ENCODE assay signal across 1 cellular context in the genomic region with DNA sequence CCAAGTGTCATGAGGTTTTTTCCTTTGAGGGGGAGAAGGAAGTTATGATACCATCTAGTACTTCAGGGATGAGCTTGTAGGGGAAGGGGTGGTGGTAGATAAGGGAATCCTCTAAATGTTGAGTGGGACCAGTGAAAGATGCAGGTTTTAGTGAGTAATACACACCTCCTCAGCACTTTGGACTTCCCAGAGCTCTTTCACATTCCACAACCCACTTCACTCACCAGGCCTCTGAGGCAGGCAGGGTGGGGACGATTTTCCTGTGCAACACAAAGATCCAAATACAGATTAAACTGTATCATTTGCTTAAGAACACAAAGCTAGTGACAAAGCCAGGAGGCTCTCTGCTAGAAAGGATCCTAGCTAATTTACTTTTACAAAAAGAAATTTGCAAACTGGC.
TF ChIP-seq lines count a peak whose summit lies in the region.

No MANE protein-coding gene starts in this region.

TF ChIP-seq in HepG2, 621 proteins besides CTCF, POLR2A, EP300 and RAD21 (continued from another document and continues in another):
- TF ChIP-seq, protein P1, sequence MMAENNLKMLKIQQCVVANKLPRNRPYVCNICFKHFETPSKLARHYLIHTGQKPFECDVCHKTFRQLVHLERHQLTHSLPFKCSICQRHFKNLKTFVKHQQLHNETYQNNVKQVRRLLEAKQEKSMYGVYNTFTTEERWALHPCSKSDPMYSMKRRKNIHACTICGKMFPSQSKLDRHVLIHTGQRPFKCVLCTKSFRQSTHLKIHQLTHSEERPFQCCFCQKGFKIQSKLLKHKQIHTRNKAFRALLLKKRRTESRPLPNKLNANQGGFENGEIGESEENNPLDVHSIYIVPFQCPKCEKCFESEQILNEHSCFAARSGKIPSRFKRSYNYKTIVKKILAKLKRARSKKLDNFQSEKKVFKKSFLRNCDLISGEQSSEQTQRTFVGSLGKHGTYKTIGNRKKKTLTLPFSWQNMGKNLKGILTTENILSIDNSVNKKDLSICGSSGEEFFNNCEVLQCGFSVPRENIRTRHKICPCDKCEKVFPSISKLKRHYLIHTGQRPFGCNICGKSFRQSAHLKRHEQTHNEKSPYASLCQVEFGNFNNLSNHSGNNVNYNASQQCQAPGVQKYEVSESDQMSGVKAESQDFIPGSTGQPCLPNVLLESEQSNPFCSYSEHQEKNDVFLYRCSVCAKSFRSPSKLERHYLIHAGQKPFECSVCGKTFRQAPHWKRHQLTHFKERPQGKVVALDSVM (CRISPR knock-in tag; IDR thresholded peaks at IDR 0.05) = 0 out of 2 replicates have a peak, but pooled peaks have one; percentile 22
- TF ChIP-seq ZNF326 (CRISPR knock-in tag; IDR thresholded peaks at IDR 0.05; ENCODE audit: borderline replicate concordance) (no peak), MIXL1 (CRISPR knock-in tag; IDR thresholded peaks at IDR 0.05) (no peak), EHMT2 (IDR thresholded peaks at IDR 0.05; ENCODE audit: borderline replicate concordance, low read depth, low read length) (peak; percentile 28; the same call in 1 of the 2 replicates), ZNF251 (CRISPR knock-in tag; IDR thresholded peaks at IDR 0.05) (0 out of 2 replicates have a peak, but pooled peaks have one; percentile 13), HNF4A (CRISPR knock-in tag; IDR thresholded peaks at IDR 0.05) (peak; percentile 75), ZMYM4 (CRISPR knock-in tag; IDR thresholded peaks at IDR 0.05) (no peak), HES4 (CRISPR knock-in tag; IDR thresholded peaks at IDR 0.05; ENCODE audit: borderline replicate concordance) (no peak), CEBPG (CRISPR knock-in tag; IDR thresholded peaks at IDR 0.05) (0 out of 2 replicates have a peak, but pooled peaks have one; percentile 5), SMAD3 (CRISPR knock-in tag; IDR thresholded peaks at IDR 0.05) (no peak), DR1 (CRISPR knock-in tag; IDR thresholded peaks at IDR 0.05) (no peak), HDAC6 (IDR thresholded peaks at IDR 0.05; ENCODE audit: low read depth, low read length) (no peak), TEAD3 (CRISPR knock-in tag; optimal IDR thresholded peaks at IDR 0.05; ENCODE audit: borderline replicate concordance) (peak; percentile 65), IKZF1 (IDR thresholded peaks at IDR 0.05) (no peak), NR2C2 (CRISPR knock-in tag; IDR thresholded peaks at IDR 0.05; ENCODE audit: borderline replicate concordance) (no peak), MAFK (conservative IDR thresholded peaks at IDR 0.05 in 1 of 2, IDR thresholded peaks at IDR 0.05 in 1 of 2; ENCODE audit: low read length in 2 of 2) (peak; percentile 15 to 25; a peak in 1 of 4 replicates), ZNF724P (CRISPR knock-in tag; IDR thresholded peaks at IDR 0.05; ENCODE audit: borderline replicate concordance) (no peak), ZNF547 (CRISPR knock-in tag; IDR thresholded peaks at IDR 0.05) (no peak), ZNF761 (CRISPR knock-in tag; conservative IDR thresholded peaks at IDR 0.05) (no peak), JARID2 (CRISPR knock-in tag; IDR thresholded peaks at IDR 0.05; ENCODE audit: insufficient replicate concordance) (no peak), ZFAT (CRISPR knock-in tag; conservative IDR thresholded peaks at IDR 0.05) (no peak), HNRNPK (IDR thresholded peaks at IDR 0.05; ENCODE audit: low read depth, low read length, poor library complexity, severe bottlenecking) (no peak), ZNF766 (CRISPR knock-in tag; IDR thresholded peaks at IDR 0.05; ENCODE audit: borderline replicate concordance) (no peak), ZNF780A (CRISPR knock-in tag; IDR thresholded peaks at IDR 0.05) (no peak), ZNF546 (CRISPR knock-in tag; conservative IDR thresholded peaks at IDR 0.05) (no peak), MXD4 (CRISPR knock-in tag; IDR thresholded peaks at IDR 0.05) (no peak), TARDBP (CRISPR knock-in tag; IDR thresholded peaks at IDR 0.05) (peak; percentile 70), NFE2L1 (CRISPR knock-in tag; IDR thresholded peaks at IDR 0.05; ENCODE audit: borderline replicate concordance) (no peak), ZSCAN9 (CRISPR knock-in tag; IDR thresholded peaks at IDR 0.05; ENCODE audit: borderline replicate concordance) (no peak), ASH2L (IDR thresholded peaks at IDR 0.05; ENCODE audit: insufficient read length, low read depth, low read length) (peak; percentile 49), PAF1 (CRISPR knock-in tag; IDR thresholded peaks at IDR 0.05) (no peak), ZNF776 (CRISPR knock-in tag; IDR thresholded peaks at IDR 0.05) (no peak)
- TF ChIP-seq, protein P2, sequence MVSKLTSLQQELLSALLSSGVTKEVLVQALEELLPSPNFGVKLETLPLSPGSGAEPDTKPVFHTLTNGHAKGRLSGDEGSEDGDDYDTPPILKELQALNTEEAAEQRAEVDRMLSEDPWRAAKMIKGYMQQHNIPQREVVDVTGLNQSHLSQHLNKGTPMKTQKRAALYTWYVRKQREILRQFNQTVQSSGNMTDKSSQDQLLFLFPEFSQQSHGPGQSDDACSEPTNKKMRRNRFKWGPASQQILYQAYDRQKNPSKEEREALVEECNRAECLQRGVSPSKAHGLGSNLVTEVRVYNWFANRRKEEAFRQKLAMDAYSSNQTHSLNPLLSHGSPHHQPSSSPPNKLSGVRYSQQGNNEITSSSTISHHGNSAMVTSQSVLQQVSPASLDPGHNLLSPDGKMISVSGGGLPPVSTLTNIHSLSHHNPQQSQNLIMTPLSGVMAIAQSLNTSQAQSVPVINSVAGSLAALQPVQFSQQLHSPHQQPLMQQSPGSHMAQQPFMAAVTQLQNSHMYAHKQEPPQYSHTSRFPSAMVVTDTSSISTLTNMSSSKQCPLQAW (CRISPR knock-in tag; IDR thresholded peaks at IDR 0.05) = no peak
- TF ChIP-seq, protein P3, sequence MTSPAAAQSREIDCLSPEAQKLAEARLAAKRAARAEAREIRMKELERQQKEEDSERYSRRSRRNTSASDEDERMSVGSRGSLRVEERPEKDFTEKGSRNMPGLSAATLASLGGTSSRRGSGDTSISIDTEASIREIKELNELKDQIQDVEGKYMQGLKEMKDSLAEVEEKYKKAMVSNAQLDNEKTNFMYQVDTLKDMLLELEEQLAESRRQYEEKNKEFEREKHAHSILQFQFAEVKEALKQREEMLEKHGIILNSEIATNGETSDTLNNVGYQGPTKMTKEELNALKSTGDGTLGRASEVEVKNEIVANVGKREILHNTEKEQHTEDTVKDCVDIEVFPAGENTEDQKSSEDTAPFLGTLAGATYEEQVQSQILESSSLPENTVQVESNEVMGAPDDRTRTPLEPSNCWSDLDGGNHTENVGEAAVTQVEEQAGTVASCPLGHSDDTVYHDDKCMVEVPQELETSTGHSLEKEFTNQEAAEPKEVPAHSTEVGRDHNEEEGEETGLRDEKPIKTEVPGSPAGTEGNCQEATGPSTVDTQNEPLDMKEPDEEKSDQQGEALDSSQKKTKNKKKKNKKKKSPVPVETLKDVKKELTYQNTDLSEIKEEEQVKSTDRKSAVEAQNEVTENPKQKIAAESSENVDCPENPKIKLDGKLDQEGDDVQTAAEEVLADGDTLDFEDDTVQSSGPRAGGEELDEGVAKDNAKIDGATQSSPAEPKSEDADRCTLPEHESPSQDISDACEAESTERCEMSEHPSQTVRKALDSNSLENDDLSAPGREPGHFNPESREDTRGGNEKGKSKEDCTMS (CRISPR knock-in tag; conservative IDR thresholded peaks at IDR 0.05) = no peak
- TF ChIP-seq, protein P4, sequence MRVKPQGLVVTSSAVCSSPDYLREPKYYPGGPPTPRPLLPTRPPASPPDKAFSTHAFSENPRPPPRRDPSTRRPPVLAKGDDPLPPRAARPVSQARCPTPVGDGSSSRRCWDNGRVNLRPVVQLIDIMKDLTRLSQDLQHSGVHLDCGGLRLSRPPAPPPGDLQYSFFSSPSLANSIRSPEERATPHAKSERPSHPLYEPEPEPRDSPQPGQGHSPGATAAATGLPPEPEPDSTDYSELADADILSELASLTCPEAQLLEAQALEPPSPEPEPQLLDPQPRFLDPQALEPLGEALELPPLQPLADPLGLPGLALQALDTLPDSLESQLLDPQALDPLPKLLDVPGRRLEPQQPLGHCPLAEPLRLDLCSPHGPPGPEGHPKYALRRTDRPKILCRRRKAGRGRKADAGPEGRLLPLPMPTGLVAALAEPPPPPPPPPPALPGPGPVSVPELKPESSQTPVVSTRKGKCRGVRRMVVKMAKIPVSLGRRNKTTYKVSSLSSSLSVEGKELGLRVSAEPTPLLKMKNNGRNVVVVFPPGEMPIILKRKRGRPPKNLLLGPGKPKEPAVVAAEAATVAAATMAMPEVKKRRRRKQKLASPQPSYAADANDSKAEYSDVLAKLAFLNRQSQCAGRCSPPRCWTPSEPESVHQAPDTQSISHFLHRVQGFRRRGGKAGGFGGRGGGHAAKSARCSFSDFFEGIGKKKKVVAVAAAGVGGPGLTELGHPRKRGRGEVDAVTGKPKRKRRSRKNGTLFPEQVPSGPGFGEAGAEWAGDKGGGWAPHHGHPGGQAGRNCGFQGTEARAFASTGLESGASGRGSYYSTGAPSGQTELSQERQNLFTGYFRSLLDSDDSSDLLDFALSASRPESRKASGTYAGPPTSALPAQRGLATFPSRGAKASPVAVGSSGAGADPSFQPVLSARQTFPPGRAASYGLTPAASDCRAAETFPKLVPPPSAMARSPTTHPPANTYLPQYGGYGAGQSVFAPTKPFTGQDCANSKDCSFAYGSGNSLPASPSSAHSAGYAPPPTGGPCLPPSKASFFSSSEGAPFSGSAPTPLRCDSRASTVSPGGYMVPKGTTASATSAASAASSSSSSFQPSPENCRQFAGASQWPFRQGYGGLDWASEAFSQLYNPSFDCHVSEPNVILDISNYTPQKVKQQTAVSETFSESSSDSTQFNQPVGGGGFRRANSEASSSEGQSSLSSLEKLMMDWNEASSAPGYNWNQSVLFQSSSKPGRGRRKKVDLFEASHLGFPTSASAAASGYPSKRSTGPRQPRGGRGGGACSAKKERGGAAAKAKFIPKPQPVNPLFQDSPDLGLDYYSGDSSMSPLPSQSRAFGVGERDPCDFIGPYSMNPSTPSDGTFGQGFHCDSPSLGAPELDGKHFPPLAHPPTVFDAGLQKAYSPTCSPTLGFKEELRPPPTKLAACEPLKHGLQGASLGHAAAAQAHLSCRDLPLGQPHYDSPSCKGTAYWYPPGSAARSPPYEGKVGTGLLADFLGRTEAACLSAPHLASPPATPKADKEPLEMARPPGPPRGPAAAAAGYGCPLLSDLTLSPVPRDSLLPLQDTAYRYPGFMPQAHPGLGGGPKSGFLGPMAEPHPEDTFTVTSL (CRISPR knock-in tag; IDR thresholded peaks at IDR 0.05; ENCODE audit: borderline replicate concordance) = no peak
- TF ChIP-seq, protein P5, sequence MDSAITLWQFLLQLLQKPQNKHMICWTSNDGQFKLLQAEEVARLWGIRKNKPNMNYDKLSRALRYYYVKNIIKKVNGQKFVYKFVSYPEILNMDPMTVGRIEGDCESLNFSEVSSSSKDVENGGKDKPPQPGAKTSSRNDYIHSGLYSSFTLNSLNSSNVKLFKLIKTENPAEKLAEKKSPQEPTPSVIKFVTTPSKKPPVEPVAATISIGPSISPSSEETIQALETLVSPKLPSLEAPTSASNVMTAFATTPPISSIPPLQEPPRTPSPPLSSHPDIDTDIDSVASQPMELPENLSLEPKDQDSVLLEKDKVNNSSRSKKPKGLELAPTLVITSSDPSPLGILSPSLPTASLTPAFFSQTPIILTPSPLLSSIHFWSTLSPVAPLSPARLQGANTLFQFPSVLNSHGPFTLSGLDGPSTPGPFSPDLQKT (CRISPR knock-in tag; IDR thresholded peaks at IDR 0.05; ENCODE audit: borderline replicate concordance) = no peak
- TF ChIP-seq, protein P6, sequence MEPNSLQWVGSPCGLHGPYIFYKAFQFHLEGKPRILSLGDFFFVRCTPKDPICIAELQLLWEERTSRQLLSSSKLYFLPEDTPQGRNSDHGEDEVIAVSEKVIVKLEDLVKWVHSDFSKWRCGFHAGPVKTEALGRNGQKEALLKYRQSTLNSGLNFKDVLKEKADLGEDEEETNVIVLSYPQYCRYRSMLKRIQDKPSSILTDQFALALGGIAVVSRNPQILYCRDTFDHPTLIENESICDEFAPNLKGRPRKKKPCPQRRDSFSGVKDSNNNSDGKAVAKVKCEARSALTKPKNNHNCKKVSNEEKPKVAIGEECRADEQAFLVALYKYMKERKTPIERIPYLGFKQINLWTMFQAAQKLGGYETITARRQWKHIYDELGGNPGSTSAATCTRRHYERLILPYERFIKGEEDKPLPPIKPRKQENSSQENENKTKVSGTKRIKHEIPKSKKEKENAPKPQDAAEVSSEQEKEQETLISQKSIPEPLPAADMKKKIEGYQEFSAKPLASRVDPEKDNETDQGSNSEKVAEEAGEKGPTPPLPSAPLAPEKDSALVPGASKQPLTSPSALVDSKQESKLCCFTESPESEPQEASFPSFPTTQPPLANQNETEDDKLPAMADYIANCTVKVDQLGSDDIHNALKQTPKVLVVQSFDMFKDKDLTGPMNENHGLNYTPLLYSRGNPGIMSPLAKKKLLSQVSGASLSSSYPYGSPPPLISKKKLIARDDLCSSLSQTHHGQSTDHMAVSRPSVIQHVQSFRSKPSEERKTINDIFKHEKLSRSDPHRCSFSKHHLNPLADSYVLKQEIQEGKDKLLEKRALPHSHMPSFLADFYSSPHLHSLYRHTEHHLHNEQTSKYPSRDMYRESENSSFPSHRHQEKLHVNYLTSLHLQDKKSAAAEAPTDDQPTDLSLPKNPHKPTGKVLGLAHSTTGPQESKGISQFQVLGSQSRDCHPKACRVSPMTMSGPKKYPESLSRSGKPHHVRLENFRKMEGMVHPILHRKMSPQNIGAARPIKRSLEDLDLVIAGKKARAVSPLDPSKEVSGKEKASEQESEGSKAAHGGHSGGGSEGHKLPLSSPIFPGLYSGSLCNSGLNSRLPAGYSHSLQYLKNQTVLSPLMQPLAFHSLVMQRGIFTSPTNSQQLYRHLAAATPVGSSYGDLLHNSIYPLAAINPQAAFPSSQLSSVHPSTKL (CRISPR knock-in tag; IDR thresholded peaks at IDR 0.05) = peak; percentile 61
- TF ChIP-seq, protein P7, sequence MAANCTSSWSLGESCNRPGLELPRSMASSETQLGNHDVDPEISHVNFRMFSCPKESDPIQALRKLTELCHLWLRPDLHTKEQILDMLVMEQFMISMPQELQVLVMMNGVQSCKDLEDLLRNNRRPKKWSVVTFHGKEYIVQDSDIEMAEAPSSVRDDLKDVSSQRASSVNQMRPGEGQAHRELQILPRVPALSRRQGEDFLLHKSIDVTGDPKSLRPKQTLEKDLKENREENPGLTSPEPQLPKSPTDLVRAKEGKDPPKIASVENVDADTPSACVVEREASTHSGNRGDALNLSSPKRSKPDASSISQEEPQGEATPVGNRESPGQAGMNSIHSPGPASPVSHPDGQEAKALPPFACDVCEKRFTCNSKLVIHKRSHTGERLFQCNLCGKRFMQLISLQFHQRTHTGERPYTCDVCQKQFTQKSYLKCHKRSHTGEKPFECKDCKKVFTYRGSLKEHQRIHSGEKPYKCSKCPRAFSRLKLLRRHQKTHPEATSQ (CRISPR knock-in tag; IDR thresholded peaks at IDR 0.05; ENCODE audit: borderline replicate concordance) = 0 out of 2 replicates have a peak, but pooled peaks have one; percentile 45
- TF ChIP-seq, protein P8, sequence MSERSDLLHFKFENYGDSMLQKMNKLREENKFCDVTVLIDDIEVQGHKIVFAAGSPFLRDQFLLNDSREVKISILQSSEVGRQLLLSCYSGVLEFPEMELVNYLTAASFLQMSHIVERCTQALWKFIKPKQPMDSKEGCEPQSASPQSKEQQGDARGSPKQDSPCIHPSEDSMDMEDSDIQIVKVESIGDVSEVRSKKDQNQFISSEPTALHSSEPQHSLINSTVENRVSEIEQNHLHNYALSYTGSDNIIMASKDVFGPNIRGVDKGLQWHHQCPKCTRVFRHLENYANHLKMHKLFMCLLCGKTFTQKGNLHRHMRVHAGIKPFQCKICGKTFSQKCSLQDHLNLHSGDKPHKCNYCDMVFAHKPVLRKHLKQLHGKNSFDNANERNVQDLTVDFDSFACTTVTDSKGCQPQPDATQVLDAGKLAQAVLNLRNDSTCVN (CRISPR knock-in tag; IDR thresholded peaks at IDR 0.05; ENCODE audit: borderline replicate concordance) = no peak
- TF ChIP-seq, protein P9, sequence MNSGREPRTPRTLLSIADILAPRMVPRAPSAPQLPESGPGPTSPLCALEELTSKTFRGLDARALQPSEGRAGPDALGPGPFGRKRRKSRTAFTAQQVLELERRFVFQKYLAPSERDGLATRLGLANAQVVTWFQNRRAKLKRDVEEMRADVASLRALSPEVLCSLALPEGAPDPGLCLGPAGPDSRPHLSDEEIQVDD (CRISPR knock-in tag; IDR thresholded peaks at IDR 0.05; ENCODE audit: borderline replicate concordance) = no peak
